Comparison of ENCODE assay signal across 16 cellular contexts in the genomic region with DNA sequence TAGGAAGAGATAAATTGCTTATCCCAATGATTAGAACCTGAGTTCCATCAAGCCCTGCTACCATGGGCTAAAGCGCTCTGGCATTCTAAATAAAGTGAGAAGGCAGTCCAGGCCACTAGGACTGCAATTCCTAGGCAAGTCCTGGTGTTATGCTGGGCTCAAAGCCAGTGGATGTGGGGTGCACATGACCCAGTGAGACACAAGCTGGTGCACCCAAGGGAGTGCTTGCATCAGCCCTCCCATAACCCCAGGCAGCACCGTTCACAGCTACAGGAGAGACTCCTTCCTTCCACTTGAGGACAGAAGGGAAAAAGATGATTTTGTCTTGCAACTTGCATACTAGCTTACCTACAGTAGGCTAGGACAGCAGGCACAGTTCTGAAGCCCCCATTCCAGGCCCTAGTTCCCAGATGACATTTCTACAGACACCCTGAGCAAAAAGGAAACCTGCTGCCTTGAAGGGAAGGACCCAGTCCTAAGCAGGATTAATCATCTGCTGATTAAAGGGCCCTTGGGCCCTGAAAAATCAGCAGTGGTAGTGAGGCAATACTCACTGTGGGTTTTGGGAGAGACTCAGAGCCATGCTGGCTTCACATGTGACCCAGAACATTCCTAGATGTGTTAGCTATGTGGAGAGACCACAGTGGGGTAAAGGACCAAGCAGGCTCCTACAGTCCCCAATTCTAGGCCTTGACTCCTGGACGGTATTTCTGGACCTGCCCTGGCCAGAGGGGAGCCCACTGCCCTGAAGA.
"Had no signal": no experiment of that assay in that cellular context is flagged by ENCODE, and none has a peak within 500 bp of the region (broad histone marks: within the 10 kb centered on the region; RNA-seq: fewer than 3 reads in every experiment).

No MANE protein-coding gene starts in this region.

- H3K27ac ChIP-seq: adrenal gland, left lung, right atrium auricular region had no signal

- H3K36me3 Mint-ChIP-seq: activated CD4-positive, alpha-beta memory T cell treated with anti-CD3 and anti-CD28 coated beads for 36 hours; memory B cell had no signal

- H3K4me1 Mint-ChIP-seq: activated B cell treated with CpG ODN at 0.5 μM for 24 hours, memory B cell had no signal

- H3K4me1 ChIP-seq: adrenal gland, left lung, right atrium auricular region had no signal

- H3K27ac Mint-ChIP-seq: activated B cell treated with CpG ODN at 0.5 μM for 24 hours; activated CD4-positive, alpha-beta memory T cell treated with anti-CD3 and anti-CD28 coated beads for 36 hours; activated naive CD4-positive, alpha-beta T cell treated with anti-CD3 and anti-CD28 coated beads, Interleukin-2, amount 50 U/mL, for 72 hours; activated T-helper 1 cell treated with anti-CD3 and anti-CD28 coated beads, Interleukin-12 subunit alpha, Interleukin-12 subunit beta, Interleukin-2, Interleukin-4 antibody, amounts not matched to agents 30 ng/mL and 10 ng/mL and 1 ng/mL, durations not matched to agents 14 hours and 24 hours and 36 hours; memory B cell had no signal

- H3K27me3 Mint-ChIP-seq: activated B cell treated with CpG ODN at 0.5 μM for 24 hours; activated CD4-positive, alpha-beta memory T cell treated with anti-CD3 and anti-CD28 coated beads for 36 hours had no signal

- H3K27me3 ChIP-seq: adrenal gland, left lung, right atrium auricular region had no signal

- H3K36me3 ChIP-seq: adrenal gland, left lung, right atrium auricular region had no signal

- H3K4me3 Mint-ChIP-seq: activated B cell treated with CpG ODN at 0.5 μM for 24 hours; activated CD4-positive, alpha-beta memory T cell treated with anti-CD3 and anti-CD28 coated beads for 36 hours; activated T-helper 1 cell treated with anti-CD3 and anti-CD28 coated beads, Interleukin-12 subunit alpha, Interleukin-12 subunit beta, Interleukin-2, Interleukin-4 antibody, amounts not matched to agents 30 ng/mL and 10 ng/mL and 1 ng/mL, durations not matched to agents 14 hours and 24 hours and 36 hours; memory B cell had no signal

- H3K4me3 ChIP-seq: adrenal gland, left lung, right atrium auricular region had no signal

- ATAC-seq: activated naive CD4-positive, alpha-beta T cell treated with anti-CD3 and anti-CD28 coated beads, Interleukin-2, amount 50 U/mL, for 72 hours; left lung; stimulated activated naive CD8-positive, alpha-beta T cell treated with anti-CD3 and anti-CD28 coated beads, Interleukin-15, Interleukin-2, amounts not matched to agents 100 U/mL and 50 U/mL, for 24 hours had no signal

- DNase-seq: activated B cell treated with CpG ODN at 0.5 μM for 24 hours; activated CD4-positive, alpha-beta memory T cell treated with anti-CD3 and anti-CD28 coated beads for 36 hours; activated CD4-positive, alpha-beta T cell treated with anti-CD3 and anti-CD28 coated beads for 4 hours; activated gamma-delta T cell treated with Interleukin-2 at 50 U/mL for 16 hours; activated T-cell treated with anti-CD3 and anti-CD28 coated beads for 4 hours; adrenal gland; foreskin melanocyte; left lung; occipital lobe; stimulated activated CD4-positive, alpha-beta T cell treated with anti-CD3 and anti-CD28 coated beads, Interleukin-2, amount 100 ng/mL, for 24 hours; stimulated activated naive CD8-positive, alpha-beta T cell treated with anti-CD3 and anti-CD28 coated beads, Interleukin-15, Interleukin-2, amounts not matched to agents 100 U/mL and 50 U/mL, for 24 hours; trophoblast cell had no signal
